Comparison of ENCODE assay signal across 12 cellular contexts in the genomic region with DNA sequence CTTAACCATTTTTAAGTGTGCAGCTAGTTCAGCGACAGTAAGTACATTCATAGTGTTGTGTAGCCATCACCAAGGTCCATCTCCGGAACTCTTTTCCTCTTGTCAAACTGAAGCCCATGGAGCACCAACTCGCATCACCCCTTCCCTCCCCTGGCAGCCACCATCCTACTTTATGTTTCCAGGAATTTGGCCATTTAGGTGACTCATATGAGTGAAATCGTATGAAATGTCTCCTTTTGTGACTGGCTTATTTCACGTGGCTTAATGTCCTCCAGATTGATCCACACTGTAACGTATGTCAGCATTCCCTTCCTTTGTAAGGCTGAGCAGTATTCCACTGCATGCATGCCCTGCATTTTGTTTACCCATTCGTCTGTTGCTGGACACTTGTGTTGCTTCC. TPM values are rescaled to one million over a fixed set of nuclear protein-coding genes. Genes with fewer than 3 reads are reported as not detected.
DNase-seq lines count a peak whose midpoint lies in the region; ATAC-seq, FAIRE-seq and TF ChIP-seq lines count a peak whose summit lies in the region.
"Had no signal": no experiment of that assay in that cellular context is flagged by ENCODE, and none has a peak within 500 bp of the region (broad histone marks: within the 10 kb centered on the region; RNA-seq: fewer than 3 reads in every experiment).

No MANE protein-coding gene starts in this region.

- H3K27me3 Mint-ChIP-seq in mesothelial cell of epicardium (ENCODE audit: low read depth): peaks cover 38% of the 10 kb centered on the region

- H3K4me3 Mint-ChIP-seq in mesothelial cell of epicardium: peak overlapping the region; percentile 78

- ATAC-seq in heart right ventricle (no peak), HG03520 (IDR thresholded peaks at IDR 0.05; ENCODE audit: unreplicated experiment) (no peak), HG02571 (IDR thresholded peaks at IDR 0.05; ENCODE audit: unreplicated experiment) (no peak)
- ATAC-seq: activated naive CD4-positive, alpha-beta T cell treated with anti-CD3 and anti-CD28 coated beads, Interleukin-2, amount 50 U/mL, for 72 hours; pancreas had no signal

- DNase-seq in heart right ventricle: peak in 1 of 2 donors; percentile 2
- DNase-seq in cardiac septum (ENCODE audit: low spot score): no peak
- peak in 1 of 2 donors; percentile 16 for DNase-seq in breast epithelium (ENCODE audit: low spot score in 2 of 2)
- no peak for DNase-seq in mesothelial cell of epicardium (ENCODE audit: low spot score in 2 of 2, unreplicated experiment in 2 of 2)
- no peak for DNase-seq in urothelium cell line (ENCODE audit: low spot score)
- DNase-seq in GM13977 (ENCODE audit: low spot score): no peak

- peaks cover 0 to 55% (median 0%) of the 10 kb centered on the region in 7 donors for H3K27me3 ChIP-seq in heart right ventricle
- H3K27me3 ChIP-seq in breast epithelium: peaks cover 0 to 2% of the 10 kb centered on the region in 2 donors

- no peak for TF ChIP-seq POLR2A in breast epithelium (IDR thresholded peaks at IDR 0.05)

- H3K36me3 ChIP-seq in heart right ventricle: peaks cover 0 to 14% (median 0%) of the 10 kb centered on the region in 9 donors
- no peaks in the 10 kb centered on the region for H3K36me3 ChIP-seq in breast epithelium
- H3K36me3 ChIP-seq: pancreas had no signal

- intact Hi-C loops in heart right ventricle (cut with DNase I): loop anchor here in 1 of 10 donors (5.0 kb wide), 1 partner anchor 128 kb away; no protein-coding TSS in a partner anchor
- intact Hi-C loops in cardiac septum (cut with DNase I): no loop called here
- intact Hi-C loops in breast epithelium (cut with DNase I; ENCODE audit: low total_unique reads): no loop called here

- peak; percentile 5 for FAIRE-seq in urothelium cell line (lab: Jason Lieb, UNC)
- FAIRE-seq: pancreas had no signal

- H3K27ac ChIP-seq in heart right ventricle (peak overlapping the region in 5 of 10 donors; percentile 1 to 96 (median 40)), breast epithelium (peak overlapping the region in 1 of 2 donors; percentile 30)
- H3K27ac ChIP-seq: C4-2B, pancreas, VCaP had no signal

- in situ Hi-C loops in GM13977 (cut with MboI; ENCODE audit: low pct_unique_long_range_greater_than_20kb, low sequenced_read_pairs, unreplicated experiment): no loop called here

- H3K9me3 Mint-ChIP-seq in mesothelial cell of epicardium: peaks cover 40% of the 10 kb centered on the region

- H3K4me1 ChIP-seq in heart right ventricle: peaks cover 0 to 38% (median 11%) of the 10 kb centered on the region in 9 donors
- H3K4me1 ChIP-seq in breast epithelium: no peaks in the 10 kb centered on the region
- H3K4me1 ChIP-seq: pancreas had no signal

- H3K9me3 ChIP-seq in heart right ventricle (peaks cover 0 to 42% (median 11%) of the 10 kb centered on the region in 11 donors), breast epithelium (peaks cover 5 to 12% of the 10 kb centered on the region in 2 donors)
- H3K9me3 ChIP-seq: pancreas had no signal

- H3K4me3 ChIP-seq in heart right ventricle (peak overlapping the region in 8 of 10 donors; percentile 68 to 90 (median 82)), breast epithelium (peak overlapping the region in 2 of 3 donors; percentile 89 to 96)
- H3K4me3 ChIP-seq: pancreas had no signal

- 67 to 76% methylated on average over 7 of the region's 7 CpGs for WGBS in heart right ventricle, 2 donors

- H3K4me1 Mint-ChIP-seq in mesothelial cell of epicardium: peaks cover 3% of the 10 kb centered on the region

- H3K36me3 Mint-ChIP-seq in mesothelial cell of epicardium: peaks cover 31% of the 10 kb centered on the region

- no peak for TF ChIP-seq CTCF in heart right ventricle (IDR thresholded peaks at IDR 0.05)
- no peak for TF ChIP-seq CTCF in breast epithelium (IDR thresholded peaks at IDR 0.05)
- no peak for TF ChIP-seq CTCF in mesothelial cell of epicardium (IDR thresholded peaks at IDR 0.05; ENCODE audit: unreplicated experiment)
- no peak for TF ChIP-seq CTCF in GM13977 (IDR thresholded peaks at IDR 0.05; ENCODE audit: extremely low read depth, insufficient read depth, missing control alignments)

- H3K27ac Mint-ChIP-seq in mesothelial cell of epicardium: no peak overlapping the region
- H3K27ac Mint-ChIP-seq: activated naive CD4-positive, alpha-beta T cell treated with anti-CD3 and anti-CD28 coated beads, Interleukin-2, amount 50 U/mL, for 72 hours had no signal

RNA-seq across cellular contexts. Expression of a gene that starts 2.5 kb away (rescaled TPM):
- 100 to 1,000 TPM in 8 of 10 donors, 10 to 100 TPM in 2; 76.6 to 370 (median 119) TPM for total RNA-seq in heart right ventricle
- 100 to 1,000 TPM; 301 to 363 TPM for polyA plus RNA-seq in heart right ventricle
- 157 TPM for total RNA-seq in cardiac septum
- total RNA-seq in breast epithelium: 1,000 to 10,000 TPM in 1 of 3 donors, 100 to 1,000 TPM in 2; 177 to 1,266 (median 418) TPM
- 846 to 986 TPM (median 933 TPM) in 3 replicates for total RNA-seq in mesothelial cell of epicardium

RNA-seq across cellular contexts. Expression of a gene that starts 55.0 kb away (rescaled TPM):
- total RNA-seq in heart right ventricle (1 to 10 TPM in 6 of 10 donors, under 1 TPM in 4; 0.38 to 4.4 (median 1.1) TPM), cardiac septum (0.83 TPM), breast epithelium (under 1 TPM in 1 of 3 donors, not detected in 2; 0.59 TPM), mesothelial cell of epicardium (8.8 to 12.5 TPM (median 9.6 TPM) in 3 replicates)
- 1 to 10 TPM in 1 of 2 donors, under 1 TPM in 1; 0.14 to 4.0 TPM for polyA plus RNA-seq in heart right ventricle
